8 cellular contexts compared by ENCODE assay signal in the genomic region with DNA sequence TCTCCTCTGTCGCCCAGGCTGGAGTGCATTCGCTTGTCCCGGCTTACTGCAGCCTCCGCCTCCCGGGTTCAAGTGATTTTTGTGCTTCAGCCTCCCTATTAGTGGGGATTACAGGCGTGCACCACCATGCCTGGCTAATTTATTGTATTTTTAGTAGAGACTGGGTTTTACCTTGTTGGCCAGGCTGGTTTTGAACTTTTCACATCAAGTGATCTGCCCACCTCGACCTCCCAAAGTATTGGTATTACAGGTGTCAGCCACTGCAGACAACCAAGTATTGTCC. TPM values are rescaled to one million over a fixed set of nuclear protein-coding genes. Genes with fewer than 3 reads are reported as not detected.
DNase-seq lines count a peak whose midpoint lies in the region; ATAC-seq and TF ChIP-seq lines count a peak whose summit lies in the region.

No MANE protein-coding gene starts in this region.

- no peak overlapping the region for H2BK5ac ChIP-seq in mesenchymal stem cell (ENCODE audit: low read depth, low read length, poor library complexity, severe bottlenecking)

- peak overlapping the region; percentile 92 for H3K4me2 ChIP-seq in mesenchymal stem cell (ENCODE audit: low read length, poor library complexity, severe bottlenecking)

- H3K9me3 ChIP-seq in cardiac muscle cell (ENCODE audit: low read depth): no peaks in the 10 kb centered on the region
- H3K9me3 ChIP-seq in mesenchymal stem cell (ENCODE audit: control insufficient read depth, low read length): no peaks in the 10 kb centered on the region
- no peaks in the 10 kb centered on the region for H3K9me3 ChIP-seq in upper lobe of left lung

- H3K4me3 ChIP-seq in cardiac muscle cell (peak overlapping the region; percentile 77), brain microvascular endothelial cell (ENCODE audit: low read depth, low read length) (peak overlapping the region; percentile 98), mesenchymal stem cell (ENCODE audit: insufficient read depth in 1 of 2, low read depth in 1 of 2, low read length in 2 of 2) (peak overlapping the region; percentile 88 to 95), upper lobe of left lung (peak overlapping the region; percentile 55 to 94 (median 79))

- TF ChIP-seq CTCF in cardiac muscle cell (IDR thresholded peaks at IDR 0.05; ENCODE audit: low read depth, low read length): no peak
- no peak for TF ChIP-seq CTCF in brain microvascular endothelial cell (IDR thresholded peaks at IDR 0.05; ENCODE audit: low read depth, low read length, missing control alignments)
- no peak for TF ChIP-seq CTCF in upper lobe of left lung (IDR thresholded peaks at IDR 0.05)

- H3K36me3 ChIP-seq in cardiac muscle cell: peaks cover 28% of the 10 kb centered on the region
- H3K36me3 ChIP-seq in brain microvascular endothelial cell (replicated peaks): peaks cover 28% of the 10 kb centered on the region
- H3K36me3 ChIP-seq in mesenchymal stem cell (ENCODE audit: control insufficient read depth in 1 of 2, insufficient read depth in 2 of 2, low read depth in 1 of 2, low read length in 2 of 2): peaks cover 13 to 49% of the 10 kb centered on the region in 2 experiments
- H3K36me3 ChIP-seq in upper lobe of left lung: peaks cover 9 to 51% (median 18%) of the 10 kb centered on the region in 4 donors

- H3K27ac ChIP-seq in cardiac muscle cell (peak overlapping the region; percentile 98), brain microvascular endothelial cell (no peak overlapping the region), mesenchymal stem cell (ENCODE audit: low read length, poor library complexity, severe bottlenecking) (no peak overlapping the region), upper lobe of left lung (peak overlapping the region; percentile 89 to 94 (median 92))

- 67% methylated on average over 6 of the region's 7 CpGs for WGBS in mesenchymal stem cell
- WGBS in upper lobe of left lung, 2 donors: 66 to 73% methylated on average over 7 of the region's 7 CpGs

- ATAC-seq in left cardiac atrium (no peak), upper lobe of left lung (ENCODE audit: low FRiP score in 2 of 2) (no peak), GM18861 (IDR thresholded peaks at IDR 0.05; ENCODE audit: unreplicated experiment) (no peak), GM19351 (IDR thresholded peaks at IDR 0.05; ENCODE audit: unreplicated experiment) (no peak)

- in situ Hi-C loops in brain microvascular endothelial cell (cut with HindIII; ENCODE audit: low pct_ligation_motif_present, low sequenced_read_pairs): no loop called here

- H3K18ac ChIP-seq in mesenchymal stem cell (ENCODE audit: low read depth in 1 of 2, low read length in 2 of 2): no peak overlapping the region

- peaks cover 14% of the 10 kb centered on the region for H3K4me1 ChIP-seq in cardiac muscle cell (ENCODE audit: low read depth)
- peaks cover 4% of the 10 kb centered on the region for H3K4me1 ChIP-seq in mesenchymal stem cell (ENCODE audit: control insufficient read depth, insufficient read depth, low read depth, low read length)
- peaks cover 23 to 36% (median 25%) of the 10 kb centered on the region in 4 donors for H3K4me1 ChIP-seq in upper lobe of left lung

- no peak overlapping the region for H2BK15ac ChIP-seq in mesenchymal stem cell (ENCODE audit: low read depth, poor library complexity, severe bottlenecking)

- no peak overlapping the region for H2AK5ac ChIP-seq in mesenchymal stem cell (ENCODE audit: low read length, severe bottlenecking)

- DNase-seq in cardiac muscle cell (ENCODE audit: low read depth in 1 of 2, low spot score in 1 of 2) (no peak), left cardiac atrium (no peak), brain microvascular endothelial cell (no peak), mesenchymal stem cell (no peak), upper lobe of left lung (no peak), AML-193 (lab: John Stamatoyannopoulos, UW) (no peak)

- no peak overlapping the region for H2AFZ ChIP-seq in mesenchymal stem cell (ENCODE audit: low read depth, low read length)

- no peak overlapping the region for H2BK120ac ChIP-seq in mesenchymal stem cell (ENCODE audit: low read depth, low read length)

- H3K4ac ChIP-seq in mesenchymal stem cell (ENCODE audit: low read depth in 1 of 2, low read length in 2 of 2): no peak overlapping the region

- peak overlapping the region in 1 of 2 experiments; percentile 74 for H3K14ac ChIP-seq in mesenchymal stem cell (ENCODE audit: low read length in 2 of 2)

- no peak overlapping the region for H4K91ac ChIP-seq in mesenchymal stem cell (ENCODE audit: low read length)

- no peak overlapping the region for H3K23ac ChIP-seq in mesenchymal stem cell (ENCODE audit: low read length in 2 of 2)

- TF ChIP-seq EP300 in upper lobe of left lung (IDR thresholded peaks at IDR 0.05): no peak

- H3K79me1 ChIP-seq in mesenchymal stem cell (replicated peaks; ENCODE audit: low read length, poor library complexity, severe bottlenecking): peaks cover 12% of the 10 kb centered on the region

- H4K8ac ChIP-seq in mesenchymal stem cell (ENCODE audit: low read length): no peak overlapping the region

- no peaks in the 10 kb centered on the region for H3K27me3 ChIP-seq in cardiac muscle cell
- no peaks in the 10 kb centered on the region for H3K27me3 ChIP-seq in brain microvascular endothelial cell (replicated peaks)
- H3K27me3 ChIP-seq in mesenchymal stem cell (ENCODE audit: control insufficient read depth in 1 of 2, insufficient read depth in 1 of 2, low read length in 2 of 2): no peaks in the 10 kb centered on the region
- no peaks in the 10 kb centered on the region for H3K27me3 ChIP-seq in upper lobe of left lung

- TF ChIP-seq POLR2A in upper lobe of left lung (IDR thresholded peaks at IDR 0.05): no peak

- H2BK12ac ChIP-seq in mesenchymal stem cell (ENCODE audit: low read length in 2 of 2): no peak overlapping the region

- peak overlapping the region; percentile 98 for H3K9ac ChIP-seq in mesenchymal stem cell (ENCODE audit: low read length)

- intact Hi-C loops in left cardiac atrium (cut with DNase I): no loop called here

RNA-seq across cellular contexts. Expression of a gene that starts 1.1 kb away (rescaled TPM):
- total RNA-seq in cardiac muscle cell: 556 and 923 TPM in 2 replicates
- 629 and 695 TPM in 2 replicates for polyA plus RNA-seq in cardiac muscle cell
- total RNA-seq in left cardiac atrium: 100 to 1,000 TPM; 562 to 564 TPM
- 1,882 TPM for polyA plus RNA-seq in mesenchymal stem cell (2013, experiment 1 of 2)
- 1,945 TPM for polyA plus RNA-seq in mesenchymal stem cell (2013, experiment 2 of 2)
- 100 to 1,000 TPM; 191 to 894 (median 676) TPM for total RNA-seq in upper lobe of left lung

RNA-seq across cellular contexts. Expression of a gene that starts 1.5 kb away (rescaled TPM):
- total RNA-seq in cardiac muscle cell (14.4 and 27.0 TPM in 2 replicates), left cardiac atrium (1 to 10 TPM; 5.4 to 8.1 TPM), upper lobe of left lung (10 to 100 TPM in 4 of 6 donors, 1 to 10 TPM in 2; 3.7 to 27.1 (median 11.9) TPM)
- 8.9 and 19.7 TPM in 2 replicates for polyA plus RNA-seq in cardiac muscle cell
- polyA plus RNA-seq in mesenchymal stem cell (2013, experiment 1 of 2): 5.2 TPM
- polyA plus RNA-seq in mesenchymal stem cell (2013, experiment 2 of 2): 5.0 TPM

RNA-seq across cellular contexts. Expression of a gene that starts 35.4 kb away (rescaled TPM):
- total RNA-seq in cardiac muscle cell: 19.2 and 25.6 TPM in 2 replicates
- 15.4 and 30.2 TPM in 2 replicates for polyA plus RNA-seq in cardiac muscle cell
- total RNA-seq in left cardiac atrium: 10 to 100 TPM; 30.4 to 36.3 TPM
- 22.4 TPM for polyA plus RNA-seq in mesenchymal stem cell (2013, experiment 1 of 2)
- 22.1 TPM for polyA plus RNA-seq in mesenchymal stem cell (2013, experiment 2 of 2)
- 10 to 100 TPM; 15.0 to 45.1 (median 22.8) TPM for total RNA-seq in upper lobe of left lung

Comparison
In these comparisons a context has a peak if more than half of its experiments do, and no peak if none do; other contexts are left out.
1. H3K27ac ChIP-seq: peak in cardiac muscle cell (single experiment) and upper lobe of left lung (4 of 4); none in brain microvascular endothelial cell (single experiment) and mesenchymal stem cell (single experiment).
2. Peak in every context shown above with its lines, with median percentiles within 50 percentile points of each other: H3K4me3 ChIP-seq.